In the genomic region with DNA sequence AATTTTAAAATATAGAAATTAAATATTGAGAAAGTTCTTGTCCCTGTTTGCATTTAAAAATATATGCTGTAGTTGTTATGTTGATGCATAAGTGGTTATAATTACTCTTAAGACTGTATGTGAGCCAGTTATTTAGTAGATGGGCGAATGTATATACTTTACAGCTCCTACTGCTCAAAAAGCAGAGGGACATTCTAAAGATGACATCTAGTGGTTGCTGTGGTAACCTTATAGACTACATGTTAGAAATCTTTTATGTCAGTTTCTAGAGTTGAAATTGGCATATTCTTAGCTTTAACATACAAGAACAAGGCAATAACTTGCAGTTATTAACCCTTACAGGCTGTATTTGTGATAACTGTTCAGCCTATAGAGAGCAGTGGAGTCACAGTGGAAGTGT, we compare ENCODE assay signal across 23 cellular contexts.
DNase-seq lines count a peak whose midpoint lies in the region; ATAC-seq and TF ChIP-seq lines count a peak whose summit lies in the region.
"Had no signal": no experiment of that assay in that cellular context is flagged by ENCODE, and none has a peak within 500 bp of the region (broad histone marks: within the 10 kb centered on the region; RNA-seq: fewer than 3 reads in every experiment).

No MANE protein-coding gene starts in this region.

- H3K4me1 Mint-ChIP-seq in neural progenitor cell, result peaks cover 26% of the 10 kb centered on the region
- H3K4me1 Mint-ChIP-seq: activated naive CD8-positive, alpha-beta T cell treated with anti-CD3 and anti-CD28 coated beads for 36 hours had no signal

- no peak for ATAC-seq in HG03439 (IDR thresholded peaks at IDR 0.05; ENCODE audit: unreplicated experiment)
- ATAC-seq: activated T-cell treated with anti-CD3 and anti-CD28 coated beads, Interleukin-2, amount 50 U/mL, for 72 hours; gastrocnemius medialis; left colon had no signal

- H3K9me3 Mint-ChIP-seq in neural progenitor cell, result peaks cover 8% of the 10 kb centered on the region

- no peak overlapping the region for H3K4me3 ChIP-seq in Jurkat, Clone E6-1 (ENCODE audit: low read length)
- no peak overlapping the region for H3K4me3 ChIP-seq in neural progenitor cell
- H3K4me3 ChIP-seq: BLaER1 treated with 17β-estradiol and CSF1 and Interleukin-3, amounts not matched to agents 10 nM and 100 nM; gastrocnemius medialis; thoracic aorta had no signal

- no peaks in the 10 kb centered on the region for H4K20me1 ChIP-seq in neural progenitor cell (ENCODE audit: low read depth)
- H4K20me1 ChIP-seq: BLaER1 treated with 17β-estradiol and CSF1 and Interleukin-3, amounts not matched to agents 10 nM and 100 nM had no signal

- DNase-seq in NCI-H2171 treated with DMSO at 0.1 percent for 48 hours (lab: John Stamatoyannopoulos, UW) (peak; percentile 27), NCI-H2171 (lab: John Stamatoyannopoulos, UW) (no peak), SW480 (ENCODE audit: low spot score) (peak; percentile 14), neural progenitor cell (ENCODE audit: low spot score) (no peak), UCSD-AML1 (lab: John Stamatoyannopoulos, UW; ENCODE audit: unreplicated experiment) (no peak), KG1 (lab: John Stamatoyannopoulos, UW) (no peak)
- peak; percentile 1 for DNase-seq in Jurkat, Clone E6-1 (ENCODE audit: low read depth, low spot score)
- DNase-seq: activated naive CD8-positive, alpha-beta T cell treated with anti-CD3 and anti-CD28 coated beads for 36 hours; activated T-cell treated with anti-CD3 and anti-CD28 coated beads, Interleukin-2, amount 50 U/mL, for 72 hours; brain microvascular endothelial cell; DMS79 treated with DMSO at 0.1 percent for 48 hours; gastrocnemius medialis; left colon; midbrain; NCI-H187 treated with DMSO at 0.1 percent for 48 hours; stimulated activated CD4-positive, alpha-beta T cell treated with anti-CD3 and anti-CD28 coated beads, Interleukin-12 subunit alpha, Interleukin-12 subunit beta, amount 100 ng/mL, for 4 hours; T-helper 1 cell had no signal

- no peak overlapping the region for H3K27ac Mint-ChIP-seq in neural progenitor cell
- H3K27ac Mint-ChIP-seq: activated naive CD8-positive, alpha-beta T cell treated with anti-CD3 and anti-CD28 coated beads for 36 hours; activated T-cell treated with anti-CD3 and anti-CD28 coated beads, Interleukin-2, amount 50 U/mL, for 72 hours; dendritic cell treated with granulocyte-macrophage colony-stimulating factor and Interleukin-4, amounts not matched to agents 40 ng/mL and 50 ng/mL, for 4 days had no signal

- H3K4me1 ChIP-seq in neural progenitor cell, result peaks cover 22% of the 10 kb centered on the region
- H3K4me1 ChIP-seq: gastrocnemius medialis had no signal

- no peak overlapping the region for H3K9ac ChIP-seq in neural progenitor cell
- H3K9ac ChIP-seq: BLaER1 treated with 17β-estradiol and CSF1 and Interleukin-3, amounts not matched to agents 10 nM and 100 nM had no signal

- no peaks in the 10 kb centered on the region for H3K27me3 ChIP-seq in neural progenitor cell
- H3K27me3 ChIP-seq: BLaER1 treated with 17β-estradiol and CSF1 and Interleukin-3, amounts not matched to agents 10 nM and 100 nM; brain microvascular endothelial cell; gastrocnemius medialis had no signal

- peaks cover 21% of the 10 kb centered on the region for H3F3A ChIP-seq in neural progenitor cell (ENCODE audit: low read depth)

- H3K27ac ChIP-seq in neural progenitor cell, result no peak overlapping the region
- H3K27ac ChIP-seq: BLaER1 treated with 17β-estradiol and CSF1 and Interleukin-3, amounts not matched to agents 10 nM and 100 nM; brain microvascular endothelial cell; gastrocnemius medialis; neutrophil; RWPE1; thoracic aorta had no signal

- peaks cover 2% of the 10 kb centered on the region for H3K27me3 Mint-ChIP-seq in neural progenitor cell (ENCODE audit: insufficient read depth, low read depth)
- H3K27me3 Mint-ChIP-seq: dendritic cell treated with granulocyte-macrophage colony-stimulating factor and Interleukin-4, amounts not matched to agents 40 ng/mL and 50 ng/mL, for 4 days had no signal

- H3K9me3 ChIP-seq in neural progenitor cell (ENCODE audit: low read depth), result no peaks in the 10 kb centered on the region
- H3K9me3 ChIP-seq: gastrocnemius medialis, neutrophil, thoracic aorta had no signal

- peak; percentile 33 for TF ChIP-seq CTCF in neural progenitor cell (IDR thresholded peaks at IDR 0.05)

- H3K36me3 Mint-ChIP-seq in neural progenitor cell, result peaks cover 2% of the 10 kb centered on the region
- H3K36me3 Mint-ChIP-seq: activated naive CD8-positive, alpha-beta T cell treated with anti-CD3 and anti-CD28 coated beads for 36 hours had no signal

- H3K36me3 ChIP-seq in neural progenitor cell, result no peaks in the 10 kb centered on the region
- H3K36me3 ChIP-seq: BLaER1 treated with 17β-estradiol and CSF1 and Interleukin-3, amounts not matched to agents 10 nM and 100 nM; brain microvascular endothelial cell; gastrocnemius medialis; neutrophil; thoracic aorta had no signal

- no peak overlapping the region for H3K4me3 Mint-ChIP-seq in neural progenitor cell
- H3K4me3 Mint-ChIP-seq: activated naive CD8-positive, alpha-beta T cell treated with anti-CD3 and anti-CD28 coated beads for 36 hours; activated T-cell treated with anti-CD3 and anti-CD28 coated beads, Interleukin-2, amount 50 U/mL, for 72 hours; dendritic cell treated with granulocyte-macrophage colony-stimulating factor and Interleukin-4, amounts not matched to agents 40 ng/mL and 50 ng/mL, for 4 days had no signal

- H3K79me2 ChIP-seq in neural progenitor cell (ENCODE audit: low read depth), result no peaks in the 10 kb centered on the region

- H3K4me2 ChIP-seq in neural progenitor cell, result no peak overlapping the region
- H3K4me2 ChIP-seq: BLaER1 treated with 17β-estradiol and CSF1 and Interleukin-3, amounts not matched to agents 10 nM and 100 nM had no signal

- no peak overlapping the region for H2AFZ ChIP-seq in neural progenitor cell (replicated peaks)

Comparison
In these comparisons a context has a peak if more than half of its experiments do, and no peak if none do; other contexts are left out.
1. DNase-seq: peak in NCI-H2171 treated with DMSO at 0.1 percent for 48 hours (single experiment), Jurkat, Clone E6-1 (single experiment) and SW480 (single experiment); none in NCI-H2171 (single experiment), neural progenitor cell (single experiment), UCSD-AML1 (single experiment) and KG1 (single experiment).